ENCODE assay signal across 27 cellular contexts in genomic region chr20:39299783-39300182, GRCh38.
"Had no signal": no experiment of that assay in that cellular context is flagged by ENCODE, and none has a peak within 500 bp of the region (broad histone marks: within the 10 kb centered on the region; RNA-seq: fewer than 3 reads in every experiment).

No MANE protein-coding gene starts in this region.

- H3K36me3 ChIP-seq: stomach, suprapubic skin, thoracic aorta, thyroid gland, tibial artery, tibial nerve, transverse colon, upper lobe of left lung, upper lobe of right lung, uterus, vagina had no signal

- DNase-seq: stimulated activated CD4-positive, alpha-beta T cell treated with anti-CD3 and anti-CD28 coated beads, Interleukin-2, amount 100 ng/mL, for 48 hours; stimulated activated CD4-positive, alpha-beta T cell treated with anti-CD3 and anti-CD28 coated beads, Interleukin-4, amount 100 ng/mL, for 1 hour; stimulated activated CD4-positive, alpha-beta T cell treated with anti-CD3 and anti-CD28 coated beads, Interleukin-4, amount 100 ng/mL, for 24 hours; stimulated activated CD4-positive, alpha-beta T cell treated with anti-CD3 and anti-CD28 coated beads, Interleukin-4, amount 100 ng/mL, for 4 hours; stimulated activated CD8-positive, alpha-beta memory T cell treated with anti-CD3 and anti-CD28 coated beads, Interleukin-4, amount 100 ng/mL, for 48 hours; stimulated activated naive B cell treated with anti-CD40 and anti-IgM and Interleukin-4, amounts not matched to agents 10 μg/mL and 1 μg/mL and 100 μg/mL, for 72 hours; stimulated activated naive CD4-positive, alpha-beta T cell; stimulated activated naive CD4-positive, alpha-beta T cell treated with Interleukin-2 at 50 U/mL for 16 hours; stimulated activated naive CD8-positive, alpha-beta T cell treated with anti-CD3 and anti-CD28 coated beads, Interleukin-15, amount 100 ng/mL, for 72 hours; stimulated activated naive CD8-positive, alpha-beta T cell treated with anti-CD3 and anti-CD28 coated beads, Interleukin-15, Interleukin-2, amounts not matched to agents 100 U/mL and 50 U/mL, for 24 hours; stomach; substantia nigra; testis; thyroid gland; tibial artery; transverse colon; trophoblast cell; upper lobe of left lung; upper lobe of right lung; uterus had no signal

- H3K4me1 ChIP-seq: stomach, suprapubic skin, testis, thyroid gland, tibial artery, tibial nerve, transverse colon, uterus, vagina had no signal

- FAIRE-seq: urothelium cell line had no signal

- ATAC-seq: stimulated activated effector memory CD8-positive, alpha-beta T cell treated with anti-CD3 and anti-CD28 coated beads, Interleukin-12 subunit alpha, Interleukin-12 subunit beta, amount 100 ng/mL, for 72 hours; stimulated activated memory B cell treated with anti-CD40 and anti-IgM and Interleukin-4, amounts not matched to agents 10 μg/mL and 1 μg/mL and 100 μg/mL, for 72 hours; stimulated activated naive B cell treated with anti-CD40 and anti-IgM and Interleukin-4, amounts not matched to agents 10 μg/mL and 1 μg/mL and 100 μg/mL, for 72 hours; stimulated activated naive CD8-positive, alpha-beta T cell treated with anti-CD3 and anti-CD28 coated beads, Interleukin-15, amount 100 ng/mL, for 72 hours; stimulated activated naive CD8-positive, alpha-beta T cell treated with anti-CD3 and anti-CD28 coated beads, Interleukin-15, Interleukin-2, amounts not matched to agents 100 U/mL and 50 U/mL, for 24 hours had no signal

- H3K27ac ChIP-seq: stomach, suprapubic skin, testis, thoracic aorta, thyroid gland, tibial artery, tibial nerve, transverse colon, upper lobe of left lung, upper lobe of right lung, uterus, vagina had no signal

- H3K4me3 ChIP-seq: stomach, suprapubic skin, testis, thoracic aorta, thyroid gland, tibial artery, tibial nerve, transverse colon, upper lobe of left lung, upper lobe of right lung, uterus, vagina had no signal

- H3K27me3 ChIP-seq: stomach, suprapubic skin, testis, thyroid gland, tibial artery, tibial nerve, transverse colon, upper lobe of left lung, upper lobe of right lung, uterus, vagina had no signal

- H3K9me3 ChIP-seq: stomach, suprapubic skin, testis, thoracic aorta, thyroid gland, tibial artery, tibial nerve, transverse colon, upper lobe of left lung, upper lobe of right lung, uterus, vagina had no signal
